ENCODE assay signal across 32 cellular contexts in the genomic region with DNA sequence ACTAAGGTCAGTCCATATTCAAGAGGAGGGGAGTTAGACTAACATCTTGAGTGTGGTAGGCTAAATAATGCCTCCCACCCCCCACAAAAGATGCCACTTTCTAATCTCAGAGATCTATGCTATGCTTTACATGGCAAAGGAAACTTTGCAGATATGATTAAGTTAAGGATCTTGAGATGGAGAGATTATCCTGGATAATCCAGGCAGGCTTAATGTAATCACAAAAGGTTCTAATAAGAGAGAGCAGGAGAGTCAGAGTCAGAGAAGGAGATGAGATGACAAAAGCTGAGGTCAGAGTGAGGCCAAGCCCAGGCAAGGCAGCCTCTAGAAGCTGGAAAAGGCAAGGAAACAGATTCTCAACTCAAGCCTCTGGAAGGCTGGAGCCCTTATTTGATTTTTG.
"Had no signal": no experiment of that assay in that cellular context is flagged by ENCODE, and none has a peak within 500 bp of the region (broad histone marks: within the 10 kb centered on the region; RNA-seq: fewer than 3 reads in every experiment).

No MANE protein-coding gene starts in this region.

- H3K27ac Mint-ChIP-seq: activated CD4-positive, alpha-beta T cell treated with anti-CD3 and anti-CD28 coated beads, Interleukin-2, amount 10 ng/mL, durations not matched to agents 24 days and 14 days; activated CD8-positive, alpha-beta T cell treated with anti-CD3 and anti-CD28 coated beads for 36 hours; activated naive CD4-positive, alpha-beta T cell treated with anti-CD3 and anti-CD28 coated beads, Interleukin-2, amount 50 U/mL, for 24 hours; activated naive CD8-positive, alpha-beta T cell treated with anti-CD3 and anti-CD28 coated beads, Interleukin-2, amount 10 ng/mL, durations not matched to agents 7 days and 5 days; activated T-helper 2 cell treated with anti-CD3 and anti-CD28 coated beads, Interferon-gamma antibody, Interleukin-2, Interleukin-4, amounts not matched to agents 10 μg/mL and 5 μg/mL and 100 μg/mL, durations not matched to agents 14 hours and 24 hours and 36 hours had no signal

- H3K36me3 ChIP-seq: ascending aorta, cardiac muscle cell, MG63, Peyer's patch, SJSA1 had no signal

- H3K4me3 Mint-ChIP-seq: activated CD4-positive, alpha-beta T cell treated with anti-CD3 and anti-CD28 coated beads, Interleukin-2, amount 10 ng/mL, durations not matched to agents 24 days and 14 days; activated CD8-positive, alpha-beta T cell treated with anti-CD3 and anti-CD28 coated beads for 36 hours; activated naive CD4-positive, alpha-beta T cell treated with anti-CD3 and anti-CD28 coated beads, Interleukin-2, amount 50 U/mL, for 24 hours; activated naive CD8-positive, alpha-beta T cell treated with anti-CD3 and anti-CD28 coated beads, Interleukin-2, amount 10 ng/mL, durations not matched to agents 7 days and 5 days; central memory CD8-positive, alpha-beta T cell had no signal

- H3K4me1 ChIP-seq: ascending aorta, Peyer's patch, SJSA1 had no signal

- DNase-seq: activated CD4-positive, alpha-beta T cell treated with anti-CD3 and anti-CD28 coated beads, Interleukin-2, amount 10 ng/mL, durations not matched to agents 24 days and 14 days; activated CD4-positive, alpha-beta T cell treated with anti-CD3 and anti-CD28 coated beads, Interleukin-2, amount 50 U/mL, for 4 hours; activated CD8-positive, alpha-beta T cell treated with anti-CD3 and anti-CD28 coated beads for 36 hours; activated gamma-delta T cell; activated naive CD4-positive, alpha-beta T cell treated with Interleukin-2 at 50 U/mL for 16 hours; activated naive CD8-positive, alpha-beta T cell treated with anti-CD3 and anti-CD28 coated beads, Interleukin-2, amount 10 ng/mL, durations not matched to agents 7 days and 5 days; activated T-cell treated with anti-CD3 and anti-CD28 coated beads, Interleukin-2, amount 50 U/mL, for 1 hour; amygdala; Kasumi-1; KG1; MG63; NCI-H1048; NCI-H1105 treated with DMSO at 0.1 percent for 48 hours; NCI-H1436; NCI-H1694; NCI-H1930; NCI-H2081 treated with DMSO at 0.1 percent for 48 hours; NCI-H2171; NCI-H510A; NCI-H526; NCI-H774; PC-3; Peyer's patch; RPMI8226; SHP77 treated with DMSO at 0.1 percent for 48 hours; T1000 had no signal

- H3K27me3 ChIP-seq: ascending aorta, cardiac muscle cell, MG63, Peyer's patch, SJSA1 had no signal

- H3K4me3 ChIP-seq: ascending aorta, cardiac muscle cell, MG63, Peyer's patch, SJSA1 had no signal

- H3K27ac ChIP-seq: ascending aorta, cardiac muscle cell, Peyer's patch, SJSA1 had no signal

- H3K9me3 Mint-ChIP-seq: activated CD8-positive, alpha-beta T cell treated with anti-CD3 and anti-CD28 coated beads for 36 hours; activated naive CD8-positive, alpha-beta T cell treated with anti-CD3 and anti-CD28 coated beads, Interleukin-2, amount 10 ng/mL, durations not matched to agents 7 days and 5 days had no signal

- ATAC-seq: activated CD8-positive, alpha-beta T cell treated with anti-CD3 and anti-CD28 coated beads for 36 hours; PC-3 had no signal

- H3K27me3 Mint-ChIP-seq: activated CD4-positive, alpha-beta T cell treated with anti-CD3 and anti-CD28 coated beads, Interleukin-2, amount 10 ng/mL, durations not matched to agents 24 days and 14 days; activated CD8-positive, alpha-beta T cell treated with anti-CD3 and anti-CD28 coated beads for 36 hours; activated naive CD4-positive, alpha-beta T cell treated with anti-CD3 and anti-CD28 coated beads, Interleukin-2, amount 50 U/mL, for 24 hours; central memory CD8-positive, alpha-beta T cell had no signal

- H3K9me3 ChIP-seq: ascending aorta, MG63, Peyer's patch, SJSA1 had no signal

- H3K4me1 Mint-ChIP-seq: activated CD4-positive, alpha-beta T cell treated with anti-CD3 and anti-CD28 coated beads, Interleukin-2, amount 10 ng/mL, durations not matched to agents 24 days and 14 days; activated naive CD4-positive, alpha-beta T cell treated with anti-CD3 and anti-CD28 coated beads, Interleukin-2, amount 50 U/mL, for 24 hours; central memory CD8-positive, alpha-beta T cell had no signal

- H3K36me3 Mint-ChIP-seq: activated naive CD4-positive, alpha-beta T cell treated with anti-CD3 and anti-CD28 coated beads, Interleukin-2, amount 50 U/mL, for 24 hours; activated naive CD8-positive, alpha-beta T cell treated with anti-CD3 and anti-CD28 coated beads, Interleukin-2, amount 10 ng/mL, durations not matched to agents 7 days and 5 days had no signal
